ENCODE assay signal across 8 cellular contexts in genomic region chr1:21647431-21648373, GRCh38. TPM values are rescaled to one million over a fixed set of nuclear protein-coding genes. Genes with fewer than 3 reads are reported as not detected.
DNase-seq lines count a peak whose midpoint lies in the region; ATAC-seq lines count a peak whose summit lies in the region.

No MANE protein-coding gene starts in this region.

- no peak overlapping the region for H2BK15ac ChIP-seq in mesenchymal stem cell (ENCODE audit: low read depth, poor library complexity, severe bottlenecking)

- no peak overlapping the region for H4K8ac ChIP-seq in mesenchymal stem cell (ENCODE audit: low read length)

- peaks cover 6% of the 10 kb centered on the region for H3K4me1 ChIP-seq in adipocyte (ENCODE audit: control insufficient read depth, insufficient read depth, low read length)
- H3K4me1 ChIP-seq in mesenchymal stem cell (ENCODE audit: control insufficient read depth, insufficient read depth, low read depth, low read length) = peaks cover 11% of the 10 kb centered on the region

- H3K27ac ChIP-seq in mesenchymal stem cell (ENCODE audit: low read length, poor library complexity, severe bottlenecking) = no peak overlapping the region

- no peak overlapping the region for H3K4ac ChIP-seq in mesenchymal stem cell (ENCODE audit: low read depth in 1 of 2, low read length in 2 of 2)

- H2BK5ac ChIP-seq in mesenchymal stem cell (ENCODE audit: low read depth, low read length, poor library complexity, severe bottlenecking) = no peak overlapping the region

- H2AK5ac ChIP-seq in mesenchymal stem cell (ENCODE audit: low read length, severe bottlenecking) = no peak overlapping the region

- H3K9ac ChIP-seq in adipocyte (ENCODE audit: low read length) (no peak overlapping the region), mesenchymal stem cell (ENCODE audit: low read length) (no peak overlapping the region)

- no peak overlapping the region for H3K18ac ChIP-seq in mesenchymal stem cell (ENCODE audit: low read depth in 1 of 2, low read length in 2 of 2)

- H2BK12ac ChIP-seq in mesenchymal stem cell (ENCODE audit: low read length in 2 of 2) = no peak overlapping the region

- H4K91ac ChIP-seq in mesenchymal stem cell (ENCODE audit: low read length) = no peak overlapping the region

- H3K4me3 ChIP-seq in adipocyte (ENCODE audit: low read length) (no peak overlapping the region), mesenchymal stem cell (ENCODE audit: insufficient read depth in 1 of 2, low read depth in 1 of 2, low read length in 2 of 2) (no peak overlapping the region)

- H3K9me3 ChIP-seq in adipocyte (ENCODE audit: control insufficient read depth, low read length) (no peaks in the 10 kb centered on the region), mesenchymal stem cell (ENCODE audit: control insufficient read depth, low read length) (no peaks in the 10 kb centered on the region)

- no peaks in the 10 kb centered on the region for H3K79me1 ChIP-seq in mesenchymal stem cell (replicated peaks; ENCODE audit: low read length, poor library complexity, severe bottlenecking)

- H3K36me3 ChIP-seq in adipocyte (ENCODE audit: control insufficient read depth, insufficient read depth, low read length, severe bottlenecking) (no peaks in the 10 kb centered on the region), mesenchymal stem cell (ENCODE audit: control insufficient read depth in 1 of 2, insufficient read depth in 2 of 2, low read depth in 1 of 2, low read length in 2 of 2) (no peaks in the 10 kb centered on the region)

- H3K27me3 ChIP-seq in adipocyte (replicated peaks; ENCODE audit: control insufficient read depth, insufficient read depth, low read length) (peaks cover 37% of the 10 kb centered on the region), mesenchymal stem cell (ENCODE audit: control insufficient read depth in 1 of 2, insufficient read depth in 1 of 2, low read length in 2 of 2) (peaks cover 55 to 71% of the 10 kb centered on the region in 2 experiments)

- no peak overlapping the region for H3K4me2 ChIP-seq in mesenchymal stem cell (ENCODE audit: low read length, poor library complexity, severe bottlenecking)

- no peak overlapping the region for H2AFZ ChIP-seq in mesenchymal stem cell (ENCODE audit: low read depth, low read length)

- H3K23ac ChIP-seq in mesenchymal stem cell (ENCODE audit: low read length in 2 of 2) = no peak overlapping the region

- peak; percentile 79 for DNase-seq in GM03348 (ENCODE audit: low spot score)
- DNase-seq in LHCN-M2 (ENCODE audit: low read depth) = peak; percentile 64
- peak; percentile 56 for DNase-seq in adipocyte (ENCODE audit: low read depth)
- peak; percentile 64 for DNase-seq in mesenchymal stem cell
- DNase-seq in NCI-H2029 treated with DMSO at 0.1 percent for 48 hours (lab: John Stamatoyannopoulos, UW) = no peak
- DNase-seq in T-helper 1 cell = no peak
- DNase-seq in midbrain (lab: John Stamatoyannopoulos, UW) = no peak

- 38% methylated on average over 19 of the region's 19 CpGs for WGBS in mesenchymal stem cell

- H2BK120ac ChIP-seq in mesenchymal stem cell (ENCODE audit: low read depth, low read length) = no peak overlapping the region

- H3K14ac ChIP-seq in mesenchymal stem cell (ENCODE audit: low read length in 2 of 2) = no peak overlapping the region

- no peak for ATAC-seq in activated CD4-positive, CD25-positive, alpha-beta regulatory T cell treated with anti-CD3 and anti-CD28 coated beads, Interleukin-2, amount 50 U/mL, for 24 hours

RNA-seq across cellular contexts. Expression of gene RAP1GAP, which starts 21.5 kb away (rescaled TPM):
- total RNA-seq in LHCN-M2 (2014; rRNA removed) = 0.06 and 0.13 TPM in 2 replicates
- 0.26 TPM for polyA plus RNA-seq in LHCN-M2 (2012)
- polyA plus RNA-seq in mesenchymal stem cell (2013, experiment 1 of 2) = 0.50 TPM
- 0.62 TPM for polyA plus RNA-seq in mesenchymal stem cell (2013, experiment 2 of 2)

Comparison
In these comparisons a context has a peak if more than half of its experiments do, and no peak if none do; other contexts are left out.
1. DNase-seq: peak in GM03348 (single experiment), LHCN-M2 (single experiment), adipocyte (single experiment) and mesenchymal stem cell (single experiment); none in NCI-H2029 treated with DMSO at 0.1 percent for 48 hours (single experiment), T-helper 1 cell (0 of 5) and midbrain (single experiment).